1 cellular context compared by ENCODE assay signal in genomic region chr6:1228754-1229191, GRCh38.
TF ChIP-seq lines count a peak whose summit lies in the region.

No MANE protein-coding gene starts in this region.

TF ChIP-seq in HepG2, 621 proteins besides CTCF, POLR2A, EP300 and RAD21 (continued from another document and continues in another):
- TF ChIP-seq ZNF318 (CRISPR knock-in tag; IDR thresholded peaks at IDR 0.05) (no peak), ZNF230 (CRISPR knock-in tag; IDR thresholded peaks at IDR 0.05) (no peak), CSRNP2 (CRISPR knock-in tag; conservative IDR thresholded peaks at IDR 0.05; ENCODE audit: low read depth) (no peak), XBP1 (CRISPR knock-in tag; IDR thresholded peaks at IDR 0.05) (no peak), YEATS4 (CRISPR knock-in tag; IDR thresholded peaks at IDR 0.05; ENCODE audit: borderline replicate concordance) (no peak), LCORL (IDR thresholded peaks at IDR 0.05) (no peak), LCORL (CRISPR knock-in tag; IDR thresholded peaks at IDR 0.05) (no peak), ZFAT (CRISPR knock-in tag; conservative IDR thresholded peaks at IDR 0.05) (no peak), FOXK2 (IDR thresholded peaks at IDR 0.05) (no peak), U2AF2 (IDR thresholded peaks at IDR 0.05; ENCODE audit: low read depth, low read length) (no peak), ZNF331 (CRISPR knock-in tag; IDR thresholded peaks at IDR 0.05) (no peak), AKAP8 (CRISPR knock-in tag; IDR thresholded peaks at IDR 0.05) (no peak), PBX2 (CRISPR knock-in tag; IDR thresholded peaks at IDR 0.05) (no peak), NR0B2 (CRISPR knock-in tag; IDR thresholded peaks at IDR 0.05) (no peak), ZBTB8A (CRISPR knock-in tag; IDR thresholded peaks at IDR 0.05; ENCODE audit: borderline replicate concordance, low read depth) (no peak), GABPB1 (CRISPR knock-in tag; IDR thresholded peaks at IDR 0.05) (no peak), POLR2G (IDR thresholded peaks at IDR 0.05; ENCODE audit: low read depth, low read length) (peak; percentile 24; the same call in 1 of the 2 replicates), ZSCAN29 (CRISPR knock-in tag; conservative IDR thresholded peaks at IDR 0.05) (no peak), ARID4A (CRISPR knock-in tag; IDR thresholded peaks at IDR 0.05; ENCODE audit: borderline replicate concordance) (0 out of 2 replicates have a peak, but pooled peaks have one; percentile 9), ZSCAN12 (CRISPR knock-in tag; IDR thresholded peaks at IDR 0.05) (no peak), ZNF784 (CRISPR knock-in tag; IDR thresholded peaks at IDR 0.05; ENCODE audit: borderline replicate concordance) (peak; percentile 73; the same call in 1 of the 2 replicates), ATF2 (CRISPR knock-in tag; IDR thresholded peaks at IDR 0.05) (no peak), SOX13 (IDR thresholded peaks at IDR 0.05) (no peak), SOX13 (CRISPR knock-in tag; conservative IDR thresholded peaks at IDR 0.05 in 1 of 2, IDR thresholded peaks at IDR 0.05 in 1 of 2) (no peak), ZNF572 (CRISPR knock-in tag; IDR thresholded peaks at IDR 0.05) (no peak), MLX (CRISPR knock-in tag; IDR thresholded peaks at IDR 0.05) (no peak; the same call in 1 of the 2 replicates), SPEN (CRISPR knock-in tag; IDR thresholded peaks at IDR 0.05; ENCODE audit: low read depth) (no peak), ZNF549 (CRISPR knock-in tag; IDR thresholded peaks at IDR 0.05) (no peak), RBM22 (optimal IDR thresholded peaks at IDR 0.05; ENCODE audit: low read length) (no peak), ZNF234 (CRISPR knock-in tag; conservative IDR thresholded peaks at IDR 0.05) (no peak), CHD4 (IDR thresholded peaks at IDR 0.05; ENCODE audit: borderline replicate concordance, low read length) (0 out of 2 replicates have a peak, but pooled peaks have one; percentile 4), MTF1 (CRISPR knock-in tag; IDR thresholded peaks at IDR 0.05) (no peak), ELF1 (CRISPR knock-in tag; IDR thresholded peaks at IDR 0.05) (no peak), SKIL (CRISPR knock-in tag; IDR thresholded peaks at IDR 0.05; ENCODE audit: borderline replicate concordance) (peak; percentile 20; the same call in 1 of the 2 replicates)
